12 cellular contexts compared by ENCODE assay signal in genomic region chr1:198155253-198155652, GRCh38. TPM values are rescaled to one million over a fixed set of nuclear protein-coding genes. Genes with fewer than 3 reads are reported as not detected.
DNase-seq lines count a peak whose midpoint lies in the region; ATAC-seq and TF ChIP-seq lines count a peak whose summit lies in the region.
"Had no signal": no experiment of that assay in that cellular context is flagged by ENCODE, and none has a peak within 500 bp of the region (broad histone marks: within the 10 kb centered on the region; RNA-seq: fewer than 3 reads in every experiment).

No MANE protein-coding gene starts in this region.

- ATAC-seq in psoas muscle (no peak), heart right ventricle (no peak)
- ATAC-seq: right lobe of liver had no signal

- WGBS in psoas muscle, 3 donors, result 68 to 80% (median 73%) methylated on average over 5 of the region's 5 CpGs
- 77 to 87% methylated on average over 5 of the region's 5 CpGs for WGBS in heart right ventricle, 2 donors

- DNase-seq in H4 (ENCODE audit: low spot score), result peak; percentile 58
- peak; percentile 84 for DNase-seq in NCI-H69 (lab: John Stamatoyannopoulos, UW)
- DNase-seq in dermis microvascular lymphatic vessel endothelial cell (ENCODE audit: low read depth in 2 of 2), result peak; percentile 62 to 86
- DNase-seq in psoas muscle, result no peak
- no peak for DNase-seq in activated effector memory CD4-positive, alpha-beta T cell treated with Interleukin-2 at 50 U/mL for 16 hours
- no peak for DNase-seq in SHP77 (lab: John Stamatoyannopoulos, UW)
- DNase-seq in stimulated activated CD4-positive, alpha-beta T cell treated with anti-CD3 and anti-CD28 coated beads, Interleukin-15, amount 100 ng/mL, for 24 hours, result no peak
- DNase-seq in heart right ventricle, result no peak
- DNase-seq: activated B cell treated with CpG ODN at 0.5 μM for 24 hours, DND-41, KBM-7, right lobe of liver had no signal

- H3K9me3 ChIP-seq in psoas muscle, result no peaks in the 10 kb centered on the region
- no peaks in the 10 kb centered on the region for H3K9me3 ChIP-seq in heart right ventricle
- H3K9me3 ChIP-seq: right lobe of liver had no signal

- intact Hi-C loops in psoas muscle (cut with DNase I) (loop anchor here in 1 of 2 donors (10.0 kb wide), 2 partner anchors 70 to 250 kb away; partner anchors contain the start of gene C1orf53), heart right ventricle (cut with DNase I) (loop anchor here in 8 of 10 donors (5.0 to 10.0 kb wide), 9 partner anchors 47 to 140 kb away; no protein-coding TSS in a partner anchor)

- H3K27ac ChIP-seq in psoas muscle, result peak overlapping the region; percentile 87
- no peak overlapping the region for H3K27ac ChIP-seq in heart right ventricle
- H3K27ac ChIP-seq: right lobe of liver had no signal

- H3K27me3 ChIP-seq in psoas muscle (ENCODE audit: insufficient read depth in 3 of 3, low read length in 2 of 3) (no peaks in the 10 kb centered on the region), heart right ventricle (no peaks in the 10 kb centered on the region)
- H3K27me3 ChIP-seq: right lobe of liver had no signal

- H3K4me3 ChIP-seq in psoas muscle (no peak overlapping the region), heart right ventricle (no peak overlapping the region)

- H3K4me1 ChIP-seq in psoas muscle, result peaks cover 58% of the 10 kb centered on the region
- peaks cover 0 to 65% (median 48%) of the 10 kb centered on the region in 9 donors for H3K4me1 ChIP-seq in heart right ventricle

- TF ChIP-seq CTCF in psoas muscle (IDR thresholded peaks at IDR 0.05) (no peak), heart right ventricle (IDR thresholded peaks at IDR 0.05) (no peak)

- H3K36me3 ChIP-seq in psoas muscle (ENCODE audit: insufficient read depth in 1 of 2, low read depth in 1 of 2) (no peaks in the 10 kb centered on the region), heart right ventricle (no peaks in the 10 kb centered on the region)
- H3K36me3 ChIP-seq: right lobe of liver had no signal

RNA-seq across cellular contexts. Expression of gene NEK7, which starts 1.5 kb away (rescaled TPM):
- total RNA-seq in H4 (2014; rRNA removed; shearing (Covaris generic)), result 28.0 and 36.0 TPM in 2 replicates
- 50.8 and 57.4 TPM in 2 replicates for total RNA-seq in dermis microvascular lymphatic vessel endothelial cell
- total RNA-seq in psoas muscle, result 10 to 100 TPM; 51.7 to 88.2 (median 74.1) TPM
- 10 to 100 TPM; 10.1 to 70.5 (median 22.0) TPM for polyA plus RNA-seq in psoas muscle
- total RNA-seq in heart right ventricle, result 100 to 1,000 TPM; 149 to 279 (median 219) TPM
- 10 to 100 TPM; 57.3 to 90.7 TPM for polyA plus RNA-seq in heart right ventricle

Comparison
In these comparisons a context has a peak if more than half of its experiments do, and no peak if none do; other contexts are left out.
1. DNase-seq: peak in H4 (single experiment), NCI-H69 (single experiment) and dermis microvascular lymphatic vessel endothelial cell (2 of 2); none in psoas muscle (0 of 2), activated effector memory CD4-positive, alpha-beta T cell treated with Interleukin-2 at 50 U/mL for 16 hours (single experiment), SHP77 (0 of 2), stimulated activated CD4-positive, alpha-beta T cell treated with anti-CD3 and anti-CD28 coated beads, Interleukin-15, amount 100 ng/mL, for 24 hours (single experiment) and heart right ventricle (0 of 2).